In genomic region chr16:47416869-47417268, GRCh38 we compare ENCODE assay signal across 24 cellular contexts.
"Had no signal": no experiment of that assay in that cellular context is flagged by ENCODE, and none has a peak within 500 bp of the region (broad histone marks: within the 10 kb centered on the region; RNA-seq: fewer than 3 reads in every experiment).

No MANE protein-coding gene starts in this region.

- H3K27me3 Mint-ChIP-seq: dendritic cell treated with granulocyte-macrophage colony-stimulating factor and Interleukin-4, amounts not matched to agents 40 ng/mL and 50 ng/mL, for 4 days; effector memory CD8-positive, alpha-beta T cell had no signal

- H3K27ac Mint-ChIP-seq: dendritic cell treated with granulocyte-macrophage colony-stimulating factor and Interleukin-4, amounts not matched to agents 40 ng/mL and 50 ng/mL, for 4 days; effector memory CD8-positive, alpha-beta T cell; endodermal cell had no signal

- H3K4me3 Mint-ChIP-seq: dendritic cell treated with granulocyte-macrophage colony-stimulating factor and Interleukin-4, amounts not matched to agents 40 ng/mL and 50 ng/mL, for 4 days; effector memory CD8-positive, alpha-beta T cell; endodermal cell had no signal

- ATAC-seq: effector memory CD8-positive, alpha-beta T cell; esophagus mucosa; gastrocnemius medialis; heart right ventricle; left cardiac atrium; left lung; left ventricle myocardium superior; lower lobe of right lung had no signal

- DNase-seq: colonic mucosa; cortex of kidney; effector CD8-positive, alpha-beta T cell; effector memory CD8-positive, alpha-beta T cell; endodermal cell; erythroblast; esophagus squamous epithelium; foreskin fibroblast; foreskin melanocyte; gastrocnemius medialis; glutamatergic neuron; head of caudate nucleus; heart right ventricle; hippocampal formation; left cardiac atrium; left lung; left ventricle myocardium superior; lower lobe of right lung; mesendoderm; midbrain had no signal

- FAIRE-seq: islet of Langerhans, keratinocyte had no signal

- H3K9me3 Mint-ChIP-seq: dendritic cell treated with granulocyte-macrophage colony-stimulating factor and Interleukin-4, amounts not matched to agents 40 ng/mL and 50 ng/mL, for 4 days; effector memory CD8-positive, alpha-beta T cell; endodermal cell had no signal

- H3K4me1 Mint-ChIP-seq: endodermal cell had no signal
